ENCODE assay signal across 2 cellular contexts in genomic region chr4:87428979-87429378, GRCh38.
TF ChIP-seq lines count a peak whose summit lies in the region.

No MANE protein-coding gene starts in this region.

TF ChIP-seq in K562, 482 proteins besides CTCF, POLR2A, EP300 and RAD21:
- peak; percentile 86 for TF ChIP-seq ZNF121 (CRISPR knock-in tag; conservative IDR thresholded peaks at IDR 0.05)
- TF ChIP-seq RBM25 (IDR thresholded peaks at IDR 0.05; ENCODE audit: low read depth, low read length, severe bottlenecking) = peak; percentile 57
- 0 out of 2 replicates have a peak, but pooled peaks have one; percentile 33 for TF ChIP-seq ZBTB33 (CRISPR knock-in tag; IDR thresholded peaks at IDR 0.05)
- TF ChIP-seq ATF6 (CRISPR knock-in tag; IDR thresholded peaks at IDR 0.05) = no peak
- no peak for TF ChIP-seq JUND (IDR thresholded peaks at IDR 0.05; ENCODE audit: borderline replicate concordance, low read depth, low read length)
- no peak for TF ChIP-seq JUND (tag; IDR thresholded peaks at IDR 0.05; ENCODE audit: borderline replicate concordance, low read depth, low read length)
TF ChIP-seq in K562: peak in this region for 3.

TF ChIP-seq in HepG2, 621 proteins besides CTCF, POLR2A, EP300 and RAD21:
- TF ChIP-seq SCMH1 (CRISPR knock-in tag; IDR thresholded peaks at IDR 0.05; ENCODE audit: borderline replicate concordance) (no peak), NCOA5 (CRISPR knock-in tag; IDR thresholded peaks at IDR 0.05) (no peak), ZNF225 (CRISPR knock-in tag; IDR thresholded peaks at IDR 0.05) (no peak), NFRKB (IDR thresholded peaks at IDR 0.05) (no peak), NR2F6 (IDR thresholded peaks at IDR 0.05) (0 out of 2 replicates have a peak, but pooled peaks have one; percentile 12), NR2F6 (CRISPR knock-in tag; IDR thresholded peaks at IDR 0.05) (no peak), ZNF512B (CRISPR knock-in tag; IDR thresholded peaks at IDR 0.05; ENCODE audit: borderline replicate concordance) (no peak), HNF4A (CRISPR knock-in tag; IDR thresholded peaks at IDR 0.05) (peak; percentile 25; the same call in 1 of the 2 replicates), ZBTB33 (CRISPR knock-in tag; IDR thresholded peaks at IDR 0.05) (peak; percentile 80), ZMYM4 (CRISPR knock-in tag; IDR thresholded peaks at IDR 0.05) (0 out of 2 replicates have a peak, but pooled peaks have one; percentile 30), GABPB1 (CRISPR knock-in tag; IDR thresholded peaks at IDR 0.05) (no peak), ZNF121 (CRISPR knock-in tag; IDR thresholded peaks at IDR 0.05) (peak; percentile 93)
